11 cellular contexts compared by ENCODE assay signal in genomic region chr18:59904051-59904601, GRCh38. TPM values are rescaled to one million over a fixed set of nuclear protein-coding genes. Genes with fewer than 3 reads are reported as not detected.
A peak's percentile ranks its signal among the peaks of the same experiment; 100 is the strongest.
DNase-seq lines count a peak whose midpoint lies in the region; ATAC-seq and TF ChIP-seq lines count a peak whose summit lies in the region.
"Had no signal": no experiment of that assay in that cellular context is flagged by ENCODE, and none has a peak within 500 bp of the region (broad histone marks: within the 10 kb centered on the region; RNA-seq: fewer than 3 reads in every experiment).

No MANE protein-coding gene starts in this region.

- no peaks in the 10 kb centered on the region for H3K9me3 ChIP-seq in CD8-positive, alpha-beta T cell (ENCODE audit: low read length)
- H3K9me3 ChIP-seq in HEK293 (ENCODE audit: control insufficient read depth, insufficient read depth, low read depth, low read length), result no peaks in the 10 kb centered on the region
- H3K9me3 ChIP-seq in hepatocyte (ENCODE audit: low read depth), result no peaks in the 10 kb centered on the region
- H3K9me3 ChIP-seq: tibial artery had no signal

- peaks cover 31% of the 10 kb centered on the region for H3K4me1 ChIP-seq in CD8-positive, alpha-beta T cell (ENCODE audit: insufficient read depth, low read length)
- H3K4me1 ChIP-seq in HEK293 (ENCODE audit: control insufficient read depth, insufficient read depth, low read length) (peaks cover 32% of the 10 kb centered on the region), hepatocyte (ENCODE audit: insufficient read depth) (peaks cover 3% of the 10 kb centered on the region)

- H3K79me2 ChIP-seq in hepatocyte, result no peaks in the 10 kb centered on the region

- intact Hi-C loops in CD8-positive, alpha-beta T cell (cut with DNase I, micrococcal nuclease), result loop anchor here (5.0 to 10.0 kb wide), 2 partner anchors 547 to 769 kb away; partner anchors contain the start of genes SEC11C (in 2 of the 2) and LMAN1 (in 1 of the 2)
- intact Hi-C loops in activated CD8-positive, alpha-beta T cell treated with anti-CD3 and anti-CD28 coated beads for 36 hours (cut with micrococcal nuclease), result loop anchor here (5.0 to 10.0 kb wide), 2 partner anchors 67 to 549 kb away; partner anchors contain the start of gene LMAN1

- CTCF ChIA-PET in CD8-positive, alpha-beta T cell (lab: Charles Lee), result interaction anchor here (0.8 kb wide), 1 partner anchor 85 kb away, joined by 3 read pairs; no protein-coding TSS in a partner anchor
- CTCF ChIA-PET in HEK293 (lab: Yijun Ruan, JAX), result interaction anchor here (0.7 to 1.2 kb wide), 7 partner anchors 11 to 661 kb away, joined by 3 to 6 read pairs (median 3); no protein-coding TSS in a partner anchor
- CTCF ChIA-PET in activated CD8-positive, alpha-beta T cell treated with anti-CD3 and anti-CD28 coated beads for 36 hours (lab: Charles Lee), result interaction anchor here (1.2 kb wide), 1 partner anchor 15 kb away, joined by 4 read pairs; no protein-coding TSS in a partner anchor

- no peak for TF ChIP-seq CTCF in CD8-positive, alpha-beta T cell (IDR thresholded peaks at IDR 0.05)
- TF ChIP-seq CTCF in HEK293 (tag by site-specific recombination; IDR thresholded peaks at IDR 0.05) (no peak), hepatocyte (IDR thresholded peaks at IDR 0.05; ENCODE audit: poor library complexity) (no peak)
- TF ChIP-seq CTCF in activated CD8-positive, alpha-beta T cell treated with anti-CD3 and anti-CD28 coated beads for 36 hours (IDR thresholded peaks at IDR 0.05), result no peak

- POLR2A ChIA-PET in CD8-positive, alpha-beta T cell (lab: Charles Lee), result no interaction called here
- POLR2A ChIA-PET in HEK293 (lab: Yijun Ruan, JAX), result interaction anchor here (0.6 to 3.5 kb wide), 12 partner anchors 14 to 90 kb away, joined by 3 to 34 read pairs (median 4); no protein-coding TSS in a partner anchor
- POLR2A ChIA-PET in activated CD8-positive, alpha-beta T cell treated with anti-CD3 and anti-CD28 coated beads for 36 hours (lab: Charles Lee), result interaction anchor here (0.6 to 2.2 kb wide), 5 partner anchors 17 to 81 kb away, joined by 3 to 5 read pairs (median 4); no protein-coding TSS in a partner anchor

- no peaks in the 10 kb centered on the region for H4K20me1 ChIP-seq in hepatocyte (ENCODE audit: insufficient read depth, poor library complexity, severe bottlenecking)

- no peak overlapping the region for H3K4me3 ChIP-seq in CD8-positive, alpha-beta T cell (ENCODE audit: low read depth, low read length)
- H3K4me3 ChIP-seq in HEK293 (ENCODE audit: low read depth, low read length) (peak overlapping the region; percentile 61), hepatocyte (no peak overlapping the region)
- H3K4me3 ChIP-seq: tibial artery had no signal

- peak overlapping the region; percentile 11 for H3K27ac ChIP-seq in CD8-positive, alpha-beta T cell (ENCODE audit: low read depth, low read length)
- H3K27ac ChIP-seq in HEK293 (ENCODE audit: extremely low read depth, low read depth, low read length), result peak overlapping the region; percentile 53
- no peak overlapping the region for H3K27ac ChIP-seq in hepatocyte
- H3K27ac ChIP-seq: tibial artery had no signal

- no peak overlapping the region for H3K4me2 ChIP-seq in hepatocyte

- peaks cover 61% of the 10 kb centered on the region for H3K4me1 Mint-ChIP-seq in CD8-positive, alpha-beta T cell (ENCODE audit: low read depth)
- peaks cover 61% of the 10 kb centered on the region for H3K4me1 Mint-ChIP-seq in activated CD8-positive, alpha-beta T cell treated with anti-CD3 and anti-CD28 coated beads for 36 hours (ENCODE audit: low read depth)
- peaks cover 71 to 78% (median 71%) of the 10 kb centered on the region in 3 donors for H3K4me1 Mint-ChIP-seq in naive B cell

- H3K36me3 ChIP-seq in CD8-positive, alpha-beta T cell (ENCODE audit: insufficient read depth, low read length), result no peaks in the 10 kb centered on the region
- peaks cover 29 to 40% of the 10 kb centered on the region in 2 experiments for H3K36me3 ChIP-seq in HEK293 (ENCODE audit: control insufficient read depth in 2 of 2, insufficient read depth in 1 of 2, low read length in 2 of 2)
- H3K36me3 ChIP-seq in hepatocyte (replicated peaks; ENCODE audit: insufficient read depth, low read depth), result no peaks in the 10 kb centered on the region
- H3K36me3 ChIP-seq: tibial artery had no signal

- H3K27me3 ChIP-seq in CD8-positive, alpha-beta T cell (ENCODE audit: insufficient read depth, low read length), result no peaks in the 10 kb centered on the region
- H3K27me3 ChIP-seq in hepatocyte, result peaks cover 33% of the 10 kb centered on the region

- 80% methylated on average over 1 of the region's 1 CpG for WGBS in hepatocyte (ENCODE audit: low lambda C conversion rate, missing lambda C conversion rate)

- no peak overlapping the region for H2AFZ ChIP-seq in hepatocyte

- H3K4me3 Mint-ChIP-seq in CD8-positive, alpha-beta T cell, result no peak overlapping the region
- H3K4me3 Mint-ChIP-seq in activated CD8-positive, alpha-beta T cell treated with anti-CD3 and anti-CD28 coated beads for 36 hours, result peak overlapping the region; percentile 55
- peak overlapping the region; percentile 39 to 87 (median 84) for H3K4me3 Mint-ChIP-seq in naive B cell

- H3K27me3 Mint-ChIP-seq in CD8-positive, alpha-beta T cell (ENCODE audit: low read depth), result no peaks in the 10 kb centered on the region
- no peaks in the 10 kb centered on the region for H3K27me3 Mint-ChIP-seq in activated CD8-positive, alpha-beta T cell treated with anti-CD3 and anti-CD28 coated beads for 36 hours
- H3K27me3 Mint-ChIP-seq in naive B cell, result no peaks in the 10 kb centered on the region

- no peak for ATAC-seq in CD8-positive, alpha-beta T cell
- no peak for ATAC-seq in activated CD8-positive, alpha-beta T cell treated with anti-CD3 and anti-CD28 coated beads for 36 hours
- ATAC-seq in naive B cell (ENCODE audit: low read depth in 2 of 2) (no peak), GM21717 (IDR thresholded peaks at IDR 0.05; ENCODE audit: unreplicated experiment) (no peak), HG02981 (IDR thresholded peaks at IDR 0.05; ENCODE audit: unreplicated experiment) (no peak)

- DNase-seq in CD8-positive, alpha-beta T cell, result no peak
- no peak for DNase-seq in activated CD8-positive, alpha-beta T cell treated with anti-CD3 and anti-CD28 coated beads for 36 hours
- DNase-seq in naive B cell, result no peak
- DNase-seq in hepatocyte (ENCODE audit: low spot score), result no peak
- DNase-seq in NCI-H82 (lab: John Stamatoyannopoulos, UW), result no peak
- DNase-seq: aorta, NCI-H1105 treated with DMSO at 0.1 percent for 48 hours had no signal

- no peaks in the 10 kb centered on the region for H3K9me3 Mint-ChIP-seq in CD8-positive, alpha-beta T cell
- H3K9me3 Mint-ChIP-seq in activated CD8-positive, alpha-beta T cell treated with anti-CD3 and anti-CD28 coated beads for 36 hours, result no peaks in the 10 kb centered on the region
- no peaks in the 10 kb centered on the region for H3K9me3 Mint-ChIP-seq in naive B cell

- no peaks in the 10 kb centered on the region for H3K9me2 ChIP-seq in hepatocyte (replicated peaks; ENCODE audit: insufficient read depth)

- peak overlapping the region; percentile 81 for H3K27ac Mint-ChIP-seq in CD8-positive, alpha-beta T cell
- peak overlapping the region; percentile 89 for H3K27ac Mint-ChIP-seq in activated CD8-positive, alpha-beta T cell treated with anti-CD3 and anti-CD28 coated beads for 36 hours
- peak overlapping the region; percentile 96 to 99 (median 99) for H3K27ac Mint-ChIP-seq in naive B cell

- H3K36me3 Mint-ChIP-seq in CD8-positive, alpha-beta T cell, result peaks cover 21% of the 10 kb centered on the region
- peaks cover 47% of the 10 kb centered on the region for H3K36me3 Mint-ChIP-seq in activated CD8-positive, alpha-beta T cell treated with anti-CD3 and anti-CD28 coated beads for 36 hours (ENCODE audit: low read depth)
- H3K36me3 Mint-ChIP-seq in naive B cell, result peaks cover 0 to 11% of the 10 kb centered on the region in 2 donors

TF ChIP-seq in HEK293, 187 proteins besides CTCF, POLR2A, EP300 and RAD21 (continues in another document):
- TF ChIP-seq ELK4 (IDR thresholded peaks at IDR 0.05; ENCODE audit: borderline replicate concordance, low read depth, low read length), result no peak
- TF ChIP-seq GLIS2 (tag by site-specific recombination; IDR thresholded peaks at IDR 0.05), result no peak
- no peak for TF ChIP-seq OSR2 (tag by site-specific recombination; IDR thresholded peaks at IDR 0.05)
- TF ChIP-seq ZNF26 (tag by site-specific recombination; IDR thresholded peaks at IDR 0.05), result no peak
- peak; percentile 84 for TF ChIP-seq SP7 (tag by site-specific recombination; IDR thresholded peaks at IDR 0.05)
- TF ChIP-seq HOXC10 (CRISPR knock-in tag; IDR thresholded peaks at IDR 0.05), result no peak

RNA-seq across cellular contexts. Expression of gene PMAIP1, which starts 4.3 kb away (rescaled TPM):
- total RNA-seq in CD8-positive, alpha-beta T cell, result 100 to 1,000 TPM in 1 of 2 experiments, 10 to 100 TPM in 1; 96.2 to 101 TPM
- 10 to 100 TPM; 92.8 to 98.9 TPM for total RNA-seq in activated CD8-positive, alpha-beta T cell treated with anti-CD3 and anti-CD28 coated beads for 36 hours
- 100 to 1,000 TPM in 5 of 6 donors, 10 to 100 TPM in 1; 94.5 to 224 (median 158) TPM for polyA plus RNA-seq in naive B cell (ENCODE audit: low read depth in 6 of 6)
- 7.7 and 8.5 TPM in 2 replicates for total RNA-seq in hepatocyte
- polyA plus RNA-seq in hepatocyte, result 9.0 and 10.2 TPM in 2 replicates
